Comparison of ENCODE assay signal across 22 cellular contexts in the genomic region with DNA sequence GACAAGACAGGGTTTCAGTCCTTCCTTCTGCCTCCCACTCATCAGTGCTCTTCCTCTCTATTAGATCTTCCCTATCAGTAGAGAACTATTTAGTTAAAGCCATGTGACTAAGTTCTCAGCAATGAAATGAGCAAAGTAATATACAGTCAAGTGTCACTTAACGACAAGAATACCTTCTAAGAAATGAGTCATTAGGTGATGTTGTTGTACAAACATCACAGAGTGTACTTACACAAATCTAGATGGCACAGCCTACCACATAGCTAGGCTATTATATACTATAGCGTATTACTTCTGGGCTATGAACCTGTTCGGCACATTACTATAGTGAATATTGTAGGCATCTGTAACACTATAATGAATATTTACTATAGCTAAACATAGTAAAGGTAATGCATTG.
"Had no signal": no experiment of that assay in that cellular context is flagged by ENCODE, and none has a peak within 500 bp of the region (broad histone marks: within the 10 kb centered on the region; RNA-seq: fewer than 3 reads in every experiment).

No MANE protein-coding gene starts in this region.

- H3K9me3 ChIP-seq: breast epithelium, gastrocnemius medialis, left ventricle myocardium inferior, suprapubic skin, tibial artery had no signal

- H3K27ac ChIP-seq: breast epithelium, gastrocnemius medialis, left ventricle myocardium inferior, suprapubic skin, tibial artery had no signal

- H3K4me3 ChIP-seq: breast epithelium, gastrocnemius medialis, left ventricle myocardium inferior, suprapubic skin, tibial artery had no signal

- DNase-seq: activated CD4-positive, alpha-beta memory T cell treated with anti-CD3 and anti-CD28 coated beads, Interleukin-2, amount 10 ng/mL, durations not matched to agents 7 days and 5 days; activated CD4-positive, alpha-beta T cell treated with anti-CD3 and anti-CD28 coated beads for 1 hour; activated CD4-positive, alpha-beta T cell treated with anti-CD3 and anti-CD28 coated beads, Interleukin-2, amount 10 ng/mL, durations not matched to agents 7 days and 5 days; activated naive CD4-positive, alpha-beta T cell; activated T-cell treated with anti-CD3 and anti-CD28 coated beads, Interleukin-2, amount 50 U/mL, for 48 hours; gastrocnemius medialis; head of caudate nucleus; hypothalamus; kidney glomerular epithelial cell; left ventricle myocardium inferior; mammary epithelial cell; posterior cingulate gyrus; right cardiac atrium; stimulated activated CD4-positive, alpha-beta T cell treated with anti-CD3 and anti-CD28 coated beads, Interleukin-15, amount 100 ng/mL, for 24 hours; stimulated activated CD4-positive, alpha-beta T cell treated with anti-CD3 and anti-CD28 coated beads, Interleukin-2, amount 100 ng/mL, for 24 hours; stimulated activated naive B cell treated with anti-CD40 and anti-IgM and Interleukin-4, amounts not matched to agents 10 μg/mL and 1 μg/mL and 100 μg/mL, for 72 hours; T-helper 9 cell; tibial artery had no signal

- H3K36me3 ChIP-seq: breast epithelium, gastrocnemius medialis, left ventricle myocardium inferior, suprapubic skin, tibial artery had no signal

- H3K27me3 ChIP-seq: breast epithelium, gastrocnemius medialis, suprapubic skin, tibial artery had no signal

- ATAC-seq: activated naive CD4-positive, alpha-beta T cell treated with anti-CD3 and anti-CD28 coated beads, Interleukin-2, amount 50 U/mL, for 72 hours; gastrocnemius medialis; right cardiac atrium; stimulated activated naive B cell treated with anti-CD40 and anti-IgM and Interleukin-4, amounts not matched to agents 10 μg/mL and 1 μg/mL and 100 μg/mL, for 72 hours; WTC11 had no signal

- H3K4me1 ChIP-seq: breast epithelium, gastrocnemius medialis, left ventricle myocardium inferior, suprapubic skin, tibial artery had no signal
